ENCODE assay signal across 9 cellular contexts in the genomic region with DNA sequence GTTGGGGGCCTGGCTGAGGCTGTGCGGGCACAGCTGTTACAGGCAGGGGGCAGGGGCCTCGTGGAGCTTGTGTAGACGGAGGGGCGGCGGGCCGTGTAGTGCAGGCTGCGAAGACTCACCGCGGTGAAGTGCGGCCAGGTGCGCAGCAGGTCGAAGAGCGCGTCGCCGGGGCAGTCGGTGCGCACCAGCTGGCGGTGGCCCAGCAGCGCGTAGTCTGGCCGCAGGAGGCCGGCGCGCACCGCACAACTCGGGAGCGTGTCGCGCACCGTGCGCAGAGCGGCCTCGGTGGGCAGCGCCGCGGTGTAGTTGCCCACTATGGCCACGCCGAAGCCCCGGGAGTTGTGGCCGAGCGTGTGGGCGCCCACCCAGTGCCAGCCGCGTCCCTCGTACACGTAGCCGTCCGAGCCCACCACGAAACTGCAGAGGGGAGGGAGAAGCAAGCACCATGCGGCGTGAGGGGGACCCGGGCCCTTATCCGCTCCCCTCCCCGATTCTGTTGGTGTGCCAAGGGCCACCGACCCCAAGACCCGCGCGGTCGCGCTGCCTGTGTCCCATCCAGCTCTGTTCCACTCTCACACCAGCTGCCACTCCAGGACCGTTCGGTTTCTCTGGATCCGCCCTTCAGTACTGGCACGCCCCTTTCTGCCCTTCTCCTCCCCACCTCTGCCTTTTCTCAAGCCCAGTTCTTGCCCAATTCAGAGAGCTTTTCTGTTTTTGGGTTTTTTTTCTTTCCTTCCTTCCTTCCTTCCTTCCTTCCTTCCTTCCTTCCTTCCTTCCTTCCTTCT. TPM values are rescaled to one million over a fixed set of nuclear protein-coding genes. Genes with fewer than 3 reads are reported as not detected.
DNase-seq lines count a peak whose midpoint lies in the region; ATAC-seq, FAIRE-seq and TF ChIP-seq lines count a peak whose summit lies in the region.
"Had no signal": no experiment of that assay in that cellular context is flagged by ENCODE, and none has a peak within 500 bp of the region (broad histone marks: within the 10 kb centered on the region; RNA-seq: fewer than 3 reads in every experiment).

No MANE protein-coding gene starts in this region.

- POLR2A ChIA-PET in A549 (lab: Yijun Ruan, JAX) (no interaction called here), HepG2 (lab: Yijun Ruan, JAX) (no interaction called here)
- POLR2A ChIA-PET in activated naive CD8-positive, alpha-beta T cell treated with anti-CD3 and anti-CD28 coated beads, Interleukin-2, amount 10 ng/mL, durations not matched to agents 7 days and 5 days (lab: Charles Lee) = interaction anchor here (0.7 to 1.7 kb wide), 4 partner anchors 8 to 82 kb away, joined by 3 to 5 read pairs (median 3); partner anchors contain the start of gene AKAP8L

- H3K36me3 ChIP-seq in HepG2 (replicated peaks in 1 of 2; ENCODE audit: control insufficient read depth in 1 of 2, insufficient read depth in 2 of 2, low read length in 2 of 2) = no peaks in the 10 kb centered on the region
- no peaks in the 10 kb centered on the region for H3K36me3 ChIP-seq in WERI-Rb-1
- H3K36me3 ChIP-seq in MG63 = no peaks in the 10 kb centered on the region

- H3K27me3 Mint-ChIP-seq in HFFc6 (ENCODE audit: insufficient read depth) = peaks cover 3% of the 10 kb centered on the region
- peaks cover 5% of the 10 kb centered on the region for H3K27me3 Mint-ChIP-seq in activated naive CD8-positive, alpha-beta T cell treated with anti-CD3 and anti-CD28 coated beads, Interleukin-2, amount 10 ng/mL, durations not matched to agents 7 days and 5 days

- H3K9me3 ChIP-seq in A549 (no peaks in the 10 kb centered on the region), HepG2 (ENCODE audit: low read length) (no peaks in the 10 kb centered on the region), WERI-Rb-1 (ENCODE audit: severe bottlenecking) (peaks cover 10% of the 10 kb centered on the region), MG63 (peaks cover 10% of the 10 kb centered on the region)

- H3K9me3 Mint-ChIP-seq in HFFc6 = no peaks in the 10 kb centered on the region
- no peaks in the 10 kb centered on the region for H3K9me3 Mint-ChIP-seq in activated naive CD8-positive, alpha-beta T cell treated with anti-CD3 and anti-CD28 coated beads, Interleukin-2, amount 10 ng/mL, durations not matched to agents 7 days and 5 days

- no peak for FAIRE-seq in A549 (lab: Jason Lieb, UNC)
- no peak for FAIRE-seq in HepG2 (lab: Jason Lieb, UNC)

- peak overlapping the region; percentile 36; the same call in 1 of the 2 replicates for H3K4me3 Mint-ChIP-seq in HFFc6
- peak overlapping the region; percentile 82 for H3K4me3 Mint-ChIP-seq in activated naive CD8-positive, alpha-beta T cell treated with anti-CD3 and anti-CD28 coated beads, Interleukin-2, amount 10 ng/mL, durations not matched to agents 7 days and 5 days
- H3K4me3 Mint-ChIP-seq: neural crest cell had no signal

- H3K27me3 ChIP-seq in HepG2 (ENCODE audit: control insufficient read depth in 1 of 2, insufficient read depth in 2 of 2, low read length in 2 of 2) = no peaks in the 10 kb centered on the region
- H3K27me3 ChIP-seq in WERI-Rb-1 (ENCODE audit: insufficient read depth, low read depth, severe bottlenecking) = peaks cover 82% of the 10 kb centered on the region
- no peaks in the 10 kb centered on the region for H3K27me3 ChIP-seq in MG63

- no peak for TF ChIP-seq RAD21 in A549 (conservative IDR thresholded peaks at IDR 0.05 in 1 of 2, IDR thresholded peaks at IDR 0.05 in 1 of 2)
- no peak for TF ChIP-seq RAD21 in HepG2 (CRISPR knock-in tag; IDR thresholded peaks at IDR 0.05)

- H2AFZ ChIP-seq in HepG2 (ENCODE audit: low read length) = no peak overlapping the region

- peaks cover 12% of the 10 kb centered on the region for H3K4me1 ChIP-seq in A549
- H3K4me1 ChIP-seq in HepG2 (ENCODE audit: insufficient read depth, low read length) = peaks cover 33% of the 10 kb centered on the region

- in situ Hi-C loops in HepG2 (cut with HindIII; ENCODE audit: extremely low pct_ligation_motif_present, low pct_unique_long_range_greater_than_20kb) = no loop called here

- TF ChIP-seq CTCF in A549 (IDR thresholded peaks at IDR 0.05) (no peak), HFFc6 (IDR thresholded peaks at IDR 0.05) (no peak), HepG2 (CRISPR knock-in tag; IDR thresholded peaks at IDR 0.05) (no peak), WERI-Rb-1 (IDR thresholded peaks at IDR 0.05; ENCODE audit: low read depth, low read length) (no peak)

- no peak overlapping the region for H3K9ac ChIP-seq in HepG2 (ENCODE audit: insufficient read depth, low read depth, low read length)

- no peaks in the 10 kb centered on the region for H3K79me2 ChIP-seq in HepG2 (ENCODE audit: insufficient read depth, low read length)

- CTCF ChIA-PET in A549 (lab: Yijun Ruan, JAX) (interaction anchor here (1.0 kb wide), 1 partner anchor 9 kb away, joined by 3 read pairs; the partner anchor contains the start of gene PGLYRP2), HepG2 (lab: Yijun Ruan, JAX; ENCODE audit: low intra/inter-chr PET ratio, low total read pairs) (no interaction called here)

- H3K27ac Mint-ChIP-seq in HFFc6 = no peak overlapping the region
- peak overlapping the region; percentile 74 for H3K27ac Mint-ChIP-seq in activated naive CD8-positive, alpha-beta T cell treated with anti-CD3 and anti-CD28 coated beads, Interleukin-2, amount 10 ng/mL, durations not matched to agents 7 days and 5 days

- WGBS in A549 (ENCODE audit: missing lambda C conversion rate) = 71% methylated on average over 29 of the region's 65 CpGs
- WGBS in HepG2 (ENCODE audit: low lambda C conversion rate) = 87% methylated on average over 36 of the region's 65 CpGs

- H4K20me1 ChIP-seq in HepG2 (ENCODE audit: insufficient read depth, low read length) = no peaks in the 10 kb centered on the region

- DNase-seq in A549 (ENCODE audit: low read depth in 1 of 2, low spot score in 1 of 2) (no peak), HFFc6 (no peak), HepG2 (ENCODE audit: low spot score) (no peak), WERI-Rb-1 (no peak), MG63 (no peak)
- DNase-seq in activated naive CD8-positive, alpha-beta T cell treated with anti-CD3 and anti-CD28 coated beads, Interleukin-2, amount 10 ng/mL, durations not matched to agents 7 days and 5 days = peak; percentile 47

- H3K36me3 Mint-ChIP-seq in HFFc6 (ENCODE audit: low read depth) = no peaks in the 10 kb centered on the region
- H3K36me3 Mint-ChIP-seq in activated naive CD8-positive, alpha-beta T cell treated with anti-CD3 and anti-CD28 coated beads, Interleukin-2, amount 10 ng/mL, durations not matched to agents 7 days and 5 days = no peaks in the 10 kb centered on the region

- no peak overlapping the region for H3K27ac ChIP-seq in A549
- H3K27ac ChIP-seq in HepG2 (ENCODE audit: extremely low read length, insufficient read depth, low read length) = no peak overlapping the region
- no peak overlapping the region for H3K27ac ChIP-seq in WERI-Rb-1

- no peak for TF ChIP-seq POLR2A in A549 (IDR thresholded peaks at IDR 0.05; ENCODE audit: low read length)
- TF ChIP-seq POLR2A in HepG2 (IDR thresholded peaks at IDR 0.05; ENCODE audit: insufficient read depth in 1 of 2, low read depth in 2 of 2, low read length in 2 of 2) = no peak

- TF ChIP-seq EP300 in A549 (IDR thresholded peaks at IDR 0.05) = no peak
- no peak for TF ChIP-seq EP300 in HepG2 (IDR thresholded peaks at IDR 0.05; ENCODE audit: low read depth in 2 of 2, low read length in 2 of 2)
- TF ChIP-seq EP300 in HepG2 (CRISPR knock-in tag; IDR thresholded peaks at IDR 0.05; ENCODE audit: borderline replicate concordance) = no peak

- H3K4me3 ChIP-seq in A549 (no peak overlapping the region), HepG2 (replicated peaks in 1 of 3; ENCODE audit: insufficient read depth in 1 of 3, low read depth in 2 of 3, low read length in 3 of 3) (no peak overlapping the region), WERI-Rb-1 (ENCODE audit: low read depth, low read length) (no peak overlapping the region), MG63 (no peak overlapping the region)

- intact Hi-C loops in HepG2 (cut with micrococcal nuclease; ENCODE audit: unreplicated experiment) = no loop called here

- H3K4me1 Mint-ChIP-seq in HFFc6 (ENCODE audit: low read depth) = peaks cover 15% of the 10 kb centered on the region
- H3K4me1 Mint-ChIP-seq in activated naive CD8-positive, alpha-beta T cell treated with anti-CD3 and anti-CD28 coated beads, Interleukin-2, amount 10 ng/mL, durations not matched to agents 7 days and 5 days = peaks cover 48% of the 10 kb centered on the region
- H3K4me1 Mint-ChIP-seq: neural crest cell had no signal

- no TSS peak for BruUV-seq in HepG2 (replicated peaks; lab: Mats Ljungman, UMichigan)

- H3K4me2 ChIP-seq in A549 (no peak overlapping the region), HepG2 (ENCODE audit: low read depth, low read length) (0 out of 2 replicates have a peak overlapping the region, but pooled peaks have one; percentile 23)

- peak; percentile 72 to 80; a peak in 5 of 6 replicates for ATAC-seq in A549
- ATAC-seq in activated naive CD8-positive, alpha-beta T cell treated with anti-CD3 and anti-CD28 coated beads, Interleukin-2, amount 10 ng/mL, durations not matched to agents 7 days and 5 days (ENCODE audit: low read depth) = peak; percentile 27
- no peak; the same call in 2 of the 3 replicates for ATAC-seq in HepG2
- ATAC-seq in HG03469 (IDR thresholded peaks at IDR 0.05; ENCODE audit: unreplicated experiment) = no peak
- ATAC-seq in GM21825 (IDR thresholded peaks at IDR 0.05; ENCODE audit: unreplicated experiment) = no peak

RNA-seq across cellular contexts. Expression of gene RASAL3, which starts 5.4 kb away (rescaled TPM):
- polyA plus RNA-seq in A549 (2011; rRNA removed) = 0.03 TPM in 1 of 2 replicates, not detected in the other
- 0.03 and 0.26 TPM in 2 replicates for polyA plus RNA-seq in A549 (2012; cell fraction: cytosol; rRNA removed)
- polyA plus RNA-seq in A549 (2012; cell fraction: nucleus; rRNA removed) = 0.05 TPM in 2 replicates
- not detected in 3 replicates for polyA plus RNA-seq in A549 (2017; fragmentation: RNase III; extraction: RNeasy Plus Mini Kit Qiagen cat#74134 plus additional on column Dnase treatment)
- 0.12 TPM in 1 of 2 replicates, not detected in the other for polyA minus RNA-seq in A549 (2011; rRNA and poly(A)+ RNA removed)
- total RNA-seq in HFFc6 (2021; fragmentation: NEBNext Ultra II Directional; extraction: Animal tissue kit (Norgen Biotek cat#: 25700)) = not detected
- total RNA-seq in activated naive CD8-positive, alpha-beta T cell treated with anti-CD3 and anti-CD28 coated beads, Interleukin-2, amount 10 ng/mL, durations not matched to agents 7 days and 5 days = 100 to 1,000 TPM; 168 to 172 TPM
- total RNA-seq in HepG2 (2016; rRNA removed; fragmentation: Illumina TruSeq; extraction: Trizol) = not detected in 2 replicates
- total RNA-seq in HepG2 (2016; cell fraction: cytosol; rRNA removed; fragmentation: Illumina TruSeq; extraction: Trizol; ENCODE audit: low read depth) = not detected in 2 replicates
- total RNA-seq in HepG2 (2016; cell fraction: insoluble cytoplasmic fraction; rRNA removed; fragmentation: Illumina TruSeq; extraction: Trizol) = not detected in 2 replicates
- total RNA-seq in HepG2 (2016; cell fraction: membrane; rRNA removed; fragmentation: Illumina TruSeq; extraction: Trizol) = not detected in 2 replicates
- not detected in 2 replicates for total RNA-seq in HepG2 (2016; cell fraction: nucleus; rRNA removed; fragmentation: Illumina TruSeq; extraction: Trizol)
- polyA plus RNA-seq in HepG2 (2011; rRNA removed) = not detected in 2 replicates
- 0.01 TPM in 1 of 2 replicates, not detected in the other for polyA plus RNA-seq in HepG2 (2011; cell fraction: cytosol; rRNA removed)
- polyA plus RNA-seq in HepG2 (2011; cell fraction: nucleus; rRNA removed) = 0.09 TPM in 1 of 2 replicates, not detected in the other
- polyA plus RNA-seq in HepG2 (2012) = not detected in 2 replicates
- polyA plus RNA-seq in HepG2 (2016; cell fraction: cytosol; fragmentation: Illumina TruSeq; extraction: Trizol; ENCODE audit: low read depth) = not detected in 2 replicates
- not detected in 2 replicates for polyA plus RNA-seq in HepG2 (2016; cell fraction: insoluble cytoplasmic fraction; fragmentation: Illumina TruSeq; extraction: Trizol; ENCODE audit: low read depth)
- polyA plus RNA-seq in HepG2 (2016; cell fraction: membrane; fragmentation: Illumina TruSeq; extraction: Trizol; ENCODE audit: low read depth) = not detected in 2 replicates
- not detected in 2 replicates for polyA plus RNA-seq in HepG2 (2016; cell fraction: nucleus; fragmentation: Illumina TruSeq; extraction: Trizol; ENCODE audit: insufficient read depth, low read depth)
- not detected in 2 replicates for polyA minus RNA-seq in HepG2 (2011; rRNA and poly(A)+ RNA removed; ENCODE audit: low replicate concordance)
- polyA minus RNA-seq in HepG2 (2011; cell fraction: cytosol; rRNA and poly(A)+ RNA removed) = not detected in 2 replicates
- polyA minus RNA-seq in HepG2 (2011; cell fraction: nucleus; rRNA and poly(A)+ RNA removed) = not detected in 2 replicates
- 0.25 TPM in 1 of 2 replicates, not detected in the other for total RNA-seq in MG63 (2014; rRNA removed; shearing (Covaris generic); ENCODE audit: low replicate concordance)
- total RNA-seq: neural crest cell had no signal

RNA-seq across cellular contexts. Expression of gene PGLYRP2, which starts 9.6 kb away (rescaled TPM):
- polyA plus RNA-seq in A549 (2011; rRNA removed) (not detected in 2 replicates), A549 (2017; fragmentation: RNase III; extraction: RNeasy Plus Mini Kit Qiagen cat#74134 plus additional on column Dnase treatment) (not detected in 3 replicates), HepG2 (2011; rRNA removed) (0.04 and 0.35 TPM in 2 replicates)
- not detected in 2 replicates for polyA plus RNA-seq in A549 (2012; cell fraction: cytosol; rRNA removed)
- not detected in 2 replicates for polyA plus RNA-seq in A549 (2012; cell fraction: nucleus; rRNA removed)
- polyA minus RNA-seq in A549 (2011; rRNA and poly(A)+ RNA removed) = not detected in 2 replicates
- total RNA-seq in HFFc6 (2021; fragmentation: NEBNext Ultra II Directional; extraction: Animal tissue kit (Norgen Biotek cat#: 25700)) = not detected
- total RNA-seq in activated naive CD8-positive, alpha-beta T cell treated with anti-CD3 and anti-CD28 coated beads, Interleukin-2, amount 10 ng/mL, durations not matched to agents 7 days and 5 days = under 1 TPM; 0.19 to 0.40 TPM
- 0.49 and 1.0 TPM in 2 replicates for total RNA-seq in HepG2 (2016; rRNA removed; fragmentation: Illumina TruSeq; extraction: Trizol)
- total RNA-seq in HepG2 (2016; cell fraction: cytosol; rRNA removed; fragmentation: Illumina TruSeq; extraction: Trizol; ENCODE audit: low read depth) = 0.10 and 0.53 TPM in 2 replicates
- 0.46 and 1.3 TPM in 2 replicates for total RNA-seq in HepG2 (2016; cell fraction: insoluble cytoplasmic fraction; rRNA removed; fragmentation: Illumina TruSeq; extraction: Trizol)
- total RNA-seq in HepG2 (2016; cell fraction: membrane; rRNA removed; fragmentation: Illumina TruSeq; extraction: Trizol) = 0.17 and 0.49 TPM in 2 replicates
- total RNA-seq in HepG2 (2016; cell fraction: nucleus; rRNA removed; fragmentation: Illumina TruSeq; extraction: Trizol) = 0.94 and 1.4 TPM in 2 replicates
- polyA plus RNA-seq in HepG2 (2011; cell fraction: cytosol; rRNA removed) = 0.08 and 0.22 TPM in 2 replicates
- polyA plus RNA-seq in HepG2 (2011; cell fraction: nucleus; rRNA removed) = 0.27 and 0.69 TPM in 2 replicates
- 0.11 and 1.1 TPM in 2 replicates for polyA plus RNA-seq in HepG2 (2012)
- polyA plus RNA-seq in HepG2 (2016; cell fraction: cytosol; fragmentation: Illumina TruSeq; extraction: Trizol; ENCODE audit: low read depth) = 0.11 and 0.19 TPM in 2 replicates
- 0.35 and 0.38 TPM in 2 replicates for polyA plus RNA-seq in HepG2 (2016; cell fraction: insoluble cytoplasmic fraction; fragmentation: Illumina TruSeq; extraction: Trizol; ENCODE audit: low read depth)
- polyA plus RNA-seq in HepG2 (2016; cell fraction: membrane; fragmentation: Illumina TruSeq; extraction: Trizol; ENCODE audit: low read depth) = 0.22 and 0.28 TPM in 2 replicates
- 0.79 and 2.3 TPM in 2 replicates for polyA plus RNA-seq in HepG2 (2016; cell fraction: nucleus; fragmentation: Illumina TruSeq; extraction: Trizol; ENCODE audit: insufficient read depth, low read depth)
- polyA minus RNA-seq in HepG2 (2011; rRNA and poly(A)+ RNA removed; ENCODE audit: low replicate concordance) = 0.07 and 0.34 TPM in 2 replicates
- 0.20 TPM in 1 of 2 replicates, not detected in the other for polyA minus RNA-seq in HepG2 (2011; cell fraction: cytosol; rRNA and poly(A)+ RNA removed)
- 1.0 TPM in 1 of 2 replicates, not detected in the other for polyA minus RNA-seq in HepG2 (2011; cell fraction: nucleus; rRNA and poly(A)+ RNA removed)
- total RNA-seq in MG63 (2014; rRNA removed; shearing (Covaris generic); ENCODE audit: low replicate concordance) = not detected in 2 replicates
- total RNA-seq: neural crest cell had no signal

RNA-seq across cellular contexts. Expression of gene WIZ, which starts 19.9 kb away (rescaled TPM):
- 3.7 and 4.6 TPM in 2 replicates for polyA plus RNA-seq in A549 (2011; rRNA removed)
- polyA plus RNA-seq in A549 (2012; cell fraction: cytosol; rRNA removed) = 12.6 and 19.5 TPM in 2 replicates
- polyA plus RNA-seq in A549 (2012; cell fraction: nucleus; rRNA removed) = 20.7 and 28.9 TPM in 2 replicates
- 13.4 to 16.5 TPM (median 15.1 TPM) in 3 replicates for polyA plus RNA-seq in A549 (2017; fragmentation: RNase III; extraction: RNeasy Plus Mini Kit Qiagen cat#74134 plus additional on column Dnase treatment)
- polyA minus RNA-seq in A549 (2011; rRNA and poly(A)+ RNA removed) = 2.2 and 3.3 TPM in 2 replicates
- total RNA-seq in HFFc6 (2021; fragmentation: NEBNext Ultra II Directional; extraction: Animal tissue kit (Norgen Biotek cat#: 25700)) = 10 to 100 TPM; 39.3 to 54.3 (median 43.1) TPM
- total RNA-seq in activated naive CD8-positive, alpha-beta T cell treated with anti-CD3 and anti-CD28 coated beads, Interleukin-2, amount 10 ng/mL, durations not matched to agents 7 days and 5 days = 10 to 100 TPM; 28.4 to 29.3 TPM
- 4.7 and 5.1 TPM in 2 replicates for total RNA-seq in HepG2 (2016; rRNA removed; fragmentation: Illumina TruSeq; extraction: Trizol)
- total RNA-seq in HepG2 (2016; cell fraction: cytosol; rRNA removed; fragmentation: Illumina TruSeq; extraction: Trizol; ENCODE audit: low read depth) = 1.7 TPM in 2 replicates
- 4.4 and 4.5 TPM in 2 replicates for total RNA-seq in HepG2 (2016; cell fraction: insoluble cytoplasmic fraction; rRNA removed; fragmentation: Illumina TruSeq; extraction: Trizol)
- total RNA-seq in HepG2 (2016; cell fraction: membrane; rRNA removed; fragmentation: Illumina TruSeq; extraction: Trizol) = 5.9 TPM in 2 replicates
- 4.9 and 5.5 TPM in 2 replicates for total RNA-seq in HepG2 (2016; cell fraction: nucleus; rRNA removed; fragmentation: Illumina TruSeq; extraction: Trizol)
- 4.8 and 6.3 TPM in 2 replicates for polyA plus RNA-seq in HepG2 (2011; rRNA removed)
- polyA plus RNA-seq in HepG2 (2011; cell fraction: cytosol; rRNA removed) = 3.3 and 4.8 TPM in 2 replicates
- 17.3 and 17.8 TPM in 2 replicates for polyA plus RNA-seq in HepG2 (2011; cell fraction: nucleus; rRNA removed)
- 7.0 and 7.1 TPM in 2 replicates for polyA plus RNA-seq in HepG2 (2012)
- 3.1 and 3.8 TPM in 2 replicates for polyA plus RNA-seq in HepG2 (2016; cell fraction: cytosol; fragmentation: Illumina TruSeq; extraction: Trizol; ENCODE audit: low read depth)
- 11.7 and 16.9 TPM in 2 replicates for polyA plus RNA-seq in HepG2 (2016; cell fraction: insoluble cytoplasmic fraction; fragmentation: Illumina TruSeq; extraction: Trizol; ENCODE audit: low read depth)
- 9.4 and 11.9 TPM in 2 replicates for polyA plus RNA-seq in HepG2 (2016; cell fraction: membrane; fragmentation: Illumina TruSeq; extraction: Trizol; ENCODE audit: low read depth)
- 23.3 and 23.4 TPM in 2 replicates for polyA plus RNA-seq in HepG2 (2016; cell fraction: nucleus; fragmentation: Illumina TruSeq; extraction: Trizol; ENCODE audit: insufficient read depth, low read depth)
- polyA minus RNA-seq in HepG2 (2011; rRNA and poly(A)+ RNA removed; ENCODE audit: low replicate concordance) = 5.2 and 6.7 TPM in 2 replicates
- polyA minus RNA-seq in HepG2 (2011; cell fraction: cytosol; rRNA and poly(A)+ RNA removed) = 4.1 and 4.7 TPM in 2 replicates
- polyA minus RNA-seq in HepG2 (2011; cell fraction: nucleus; rRNA and poly(A)+ RNA removed) = 7.0 and 7.5 TPM in 2 replicates
- 18.0 and 24.3 TPM in 2 replicates for total RNA-seq in MG63 (2014; rRNA removed; shearing (Covaris generic); ENCODE audit: low replicate concordance)

RNA-seq across cellular contexts. Expression of gene CYP4F22, which starts 38.6 kb away (rescaled TPM):
- polyA plus RNA-seq in A549 (2011; rRNA removed) = not detected in 2 replicates
- 0.03 and 0.05 TPM in 2 replicates for polyA plus RNA-seq in A549 (2012; cell fraction: cytosol; rRNA removed)
- 0.05 and 0.11 TPM in 2 replicates for polyA plus RNA-seq in A549 (2012; cell fraction: nucleus; rRNA removed)
- 0.05 TPM in 1 of 3 replicates, not detected in the others for polyA plus RNA-seq in A549 (2017; fragmentation: RNase III; extraction: RNeasy Plus Mini Kit Qiagen cat#74134 plus additional on column Dnase treatment)
- polyA minus RNA-seq in A549 (2011; rRNA and poly(A)+ RNA removed) = 0.08 TPM in 1 of 2 replicates, not detected in the other
- not detected for total RNA-seq in HFFc6 (2021; fragmentation: NEBNext Ultra II Directional; extraction: Animal tissue kit (Norgen Biotek cat#: 25700))
- total RNA-seq in activated naive CD8-positive, alpha-beta T cell treated with anti-CD3 and anti-CD28 coated beads, Interleukin-2, amount 10 ng/mL, durations not matched to agents 7 days and 5 days = 1 to 10 TPM; 3.2 to 3.4 TPM
- not detected in 2 replicates for total RNA-seq in HepG2 (2016; rRNA removed; fragmentation: Illumina TruSeq; extraction: Trizol)
- not detected in 2 replicates for total RNA-seq in HepG2 (2016; cell fraction: cytosol; rRNA removed; fragmentation: Illumina TruSeq; extraction: Trizol; ENCODE audit: low read depth)
- total RNA-seq in HepG2 (2016; cell fraction: insoluble cytoplasmic fraction; rRNA removed; fragmentation: Illumina TruSeq; extraction: Trizol) = not detected in 2 replicates
- not detected in 2 replicates for total RNA-seq in HepG2 (2016; cell fraction: membrane; rRNA removed; fragmentation: Illumina TruSeq; extraction: Trizol)
- not detected in 2 replicates for total RNA-seq in HepG2 (2016; cell fraction: nucleus; rRNA removed; fragmentation: Illumina TruSeq; extraction: Trizol)
- polyA plus RNA-seq in HepG2 (2011; rRNA removed) = 0.05 and 0.09 TPM in 2 replicates
- polyA plus RNA-seq in HepG2 (2011; cell fraction: cytosol; rRNA removed) = 0.04 TPM in 1 of 2 replicates, not detected in the other
- 0.06 and 0.07 TPM in 2 replicates for polyA plus RNA-seq in HepG2 (2011; cell fraction: nucleus; rRNA removed)
- polyA plus RNA-seq in HepG2 (2012) = 0.08 and 0.13 TPM in 2 replicates
- polyA plus RNA-seq in HepG2 (2016; cell fraction: cytosol; fragmentation: Illumina TruSeq; extraction: Trizol; ENCODE audit: low read depth) = not detected in 2 replicates
- polyA plus RNA-seq in HepG2 (2016; cell fraction: insoluble cytoplasmic fraction; fragmentation: Illumina TruSeq; extraction: Trizol; ENCODE audit: low read depth) = not detected in 2 replicates
- not detected in 2 replicates for polyA plus RNA-seq in HepG2 (2016; cell fraction: membrane; fragmentation: Illumina TruSeq; extraction: Trizol; ENCODE audit: low read depth)
- not detected in 2 replicates for polyA plus RNA-seq in HepG2 (2016; cell fraction: nucleus; fragmentation: Illumina TruSeq; extraction: Trizol; ENCODE audit: insufficient read depth, low read depth)
- not detected in 2 replicates for polyA minus RNA-seq in HepG2 (2011; rRNA and poly(A)+ RNA removed; ENCODE audit: low replicate concordance)
- polyA minus RNA-seq in HepG2 (2011; cell fraction: cytosol; rRNA and poly(A)+ RNA removed) = not detected in 2 replicates
- not detected in 2 replicates for polyA minus RNA-seq in HepG2 (2011; cell fraction: nucleus; rRNA and poly(A)+ RNA removed)
- total RNA-seq in MG63 (2014; rRNA removed; shearing (Covaris generic); ENCODE audit: low replicate concordance) = 0.23 TPM in 1 of 2 replicates, not detected in the other
- total RNA-seq: neural crest cell had no signal

RNA-seq across cellular contexts. Expression of gene AKAP8L, which starts 50.9 kb away (rescaled TPM):
- polyA plus RNA-seq in A549 (2011; rRNA removed) = 28.4 and 40.3 TPM in 2 replicates
- 20.4 and 21.1 TPM in 2 replicates for polyA plus RNA-seq in A549 (2012; cell fraction: cytosol; rRNA removed)
- 101 and 109 TPM in 2 replicates for polyA plus RNA-seq in A549 (2012; cell fraction: nucleus; rRNA removed)
- polyA plus RNA-seq in A549 (2017; fragmentation: RNase III; extraction: RNeasy Plus Mini Kit Qiagen cat#74134 plus additional on column Dnase treatment) = 37.6 to 43.3 TPM (median 42.9 TPM) in 3 replicates
- polyA minus RNA-seq in A549 (2011; rRNA and poly(A)+ RNA removed) = 51.0 and 58.4 TPM in 2 replicates
- 10 to 100 TPM; 49.4 to 54.4 (median 52.0) TPM for total RNA-seq in HFFc6 (2021; fragmentation: NEBNext Ultra II Directional; extraction: Animal tissue kit (Norgen Biotek cat#: 25700))
- 100 to 1,000 TPM; 146 to 149 TPM for total RNA-seq in activated naive CD8-positive, alpha-beta T cell treated with anti-CD3 and anti-CD28 coated beads, Interleukin-2, amount 10 ng/mL, durations not matched to agents 7 days and 5 days
- total RNA-seq in HepG2 (2016; rRNA removed; fragmentation: Illumina TruSeq; extraction: Trizol) = 27.3 and 48.2 TPM in 2 replicates
- total RNA-seq in HepG2 (2016; cell fraction: cytosol; rRNA removed; fragmentation: Illumina TruSeq; extraction: Trizol; ENCODE audit: low read depth) = 42.8 and 43.6 TPM in 2 replicates
- total RNA-seq in HepG2 (2016; cell fraction: insoluble cytoplasmic fraction; rRNA removed; fragmentation: Illumina TruSeq; extraction: Trizol) = 28.1 and 49.6 TPM in 2 replicates
- total RNA-seq in HepG2 (2016; cell fraction: membrane; rRNA removed; fragmentation: Illumina TruSeq; extraction: Trizol) = 19.3 and 21.1 TPM in 2 replicates
- total RNA-seq in HepG2 (2016; cell fraction: nucleus; rRNA removed; fragmentation: Illumina TruSeq; extraction: Trizol) = 58.1 and 60.2 TPM in 2 replicates
- polyA plus RNA-seq in HepG2 (2011; rRNA removed) = 49.6 and 63.4 TPM in 2 replicates
- 25.4 and 26.0 TPM in 2 replicates for polyA plus RNA-seq in HepG2 (2011; cell fraction: cytosol; rRNA removed)
- 267 and 311 TPM in 2 replicates for polyA plus RNA-seq in HepG2 (2011; cell fraction: nucleus; rRNA removed)
- 54.1 and 55.4 TPM in 2 replicates for polyA plus RNA-seq in HepG2 (2012)
- polyA plus RNA-seq in HepG2 (2016; cell fraction: cytosol; fragmentation: Illumina TruSeq; extraction: Trizol; ENCODE audit: low read depth) = 3.5 and 4.1 TPM in 2 replicates
- polyA plus RNA-seq in HepG2 (2016; cell fraction: insoluble cytoplasmic fraction; fragmentation: Illumina TruSeq; extraction: Trizol; ENCODE audit: low read depth) = 25.4 and 30.1 TPM in 2 replicates
- polyA plus RNA-seq in HepG2 (2016; cell fraction: membrane; fragmentation: Illumina TruSeq; extraction: Trizol; ENCODE audit: low read depth) = 5.6 and 6.0 TPM in 2 replicates
- polyA plus RNA-seq in HepG2 (2016; cell fraction: nucleus; fragmentation: Illumina TruSeq; extraction: Trizol; ENCODE audit: insufficient read depth, low read depth) = 142 and 146 TPM in 2 replicates
- polyA minus RNA-seq in HepG2 (2011; rRNA and poly(A)+ RNA removed; ENCODE audit: low replicate concordance) = 57.8 and 104 TPM in 2 replicates
- 22.7 and 31.4 TPM in 2 replicates for polyA minus RNA-seq in HepG2 (2011; cell fraction: cytosol; rRNA and poly(A)+ RNA removed)
- polyA minus RNA-seq in HepG2 (2011; cell fraction: nucleus; rRNA and poly(A)+ RNA removed) = 67.1 and 87.6 TPM in 2 replicates
- 83.8 and 108 TPM in 2 replicates for total RNA-seq in MG63 (2014; rRNA removed; shearing (Covaris generic); ENCODE audit: low replicate concordance)

Comparison
In these comparisons a context has a peak if more than half of its experiments do, and no peak if none do; other contexts are left out.
1. ATAC-seq: peak in A549 (2 of 2) and activated naive CD8-positive, alpha-beta T cell treated with anti-CD3 and anti-CD28 coated beads, Interleukin-2, amount 10 ng/mL, durations not matched to agents 7 days and 5 days (single experiment); none in HepG2 (single experiment), HG03469 (single experiment) and GM21825 (single experiment).
2. RNA of gene RASAL3, which starts 5.4 kb away (total RNA-seq): 168 to 172 TPM in activated naive CD8-positive, alpha-beta T cell treated with anti-CD3 and anti-CD28 coated beads, Interleukin-2, amount 10 ng/mL, durations not matched to agents 7 days and 5 days; not detected in HFFc6, not detected in HepG2 and 0.25 TPM in MG63; every median in the first group is over 100 times any median in the second.